In the genomic region with DNA sequence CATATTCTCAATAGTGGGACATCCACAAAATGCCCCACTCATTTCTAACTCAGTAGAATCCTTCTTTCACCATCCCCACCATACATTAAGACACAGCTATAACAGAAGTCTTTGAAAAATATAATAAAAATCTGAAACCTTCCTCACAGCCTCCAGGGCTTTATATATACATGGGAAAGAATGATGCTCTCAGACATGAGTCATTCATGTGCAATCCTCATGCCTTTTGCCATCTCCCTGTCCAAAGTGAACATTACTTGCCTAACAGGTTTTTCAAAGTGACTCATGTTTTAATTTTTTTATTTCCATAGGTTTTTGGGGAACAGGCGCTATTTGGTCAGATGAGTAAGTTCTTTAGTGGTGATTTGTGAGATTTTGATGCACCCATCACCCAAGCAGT, we compare ENCODE assay signal across 10 cellular contexts.
A peak's percentile ranks its signal among the peaks of the same experiment; 100 is the strongest.
DNase-seq lines count a peak whose midpoint lies in the region; ATAC-seq and TF ChIP-seq lines count a peak whose summit lies in the region.
"Had no signal": no experiment of that assay in that cellular context is flagged by ENCODE, and none has a peak within 500 bp of the region (broad histone marks: within the 10 kb centered on the region; RNA-seq: fewer than 3 reads in every experiment).

No MANE protein-coding gene starts in this region.

- H3K27ac Mint-ChIP-seq in chondrocyte (ENCODE audit: unreplicated experiment), result peak overlapping the region; percentile 8

- DNase-seq in GM03348 (ENCODE audit: low spot score) (peak; percentile 74), NCI-H1694 treated with DMSO at 0.1 percent for 48 hours (lab: John Stamatoyannopoulos, UW) (peak; percentile 81), chondrocyte (ENCODE audit: low spot score) (no peak), non-pigmented ciliary epithelial cell (ENCODE audit: low read depth) (peak; percentile 30)
- no peak for DNase-seq in activated CD4-positive, CD25-positive, alpha-beta regulatory T cell (lab: John Stamatoyannopoulos, UW)
- DNase-seq: kidney, NCI-H1417 treated with DMSO at 0.1 percent for 48 hours had no signal

- TF ChIP-seq CTCF in chondrocyte (IDR thresholded peaks at IDR 0.05), result no peak

- H3K9me3 Mint-ChIP-seq in chondrocyte (ENCODE audit: low read depth), result no peaks in the 10 kb centered on the region

- H3K4me1 Mint-ChIP-seq in chondrocyte (ENCODE audit: low read depth), result peaks cover 10% of the 10 kb centered on the region

- no peaks in the 10 kb centered on the region for H3K36me3 Mint-ChIP-seq in chondrocyte (ENCODE audit: low read depth)

- ATAC-seq in GM19397 (IDR thresholded peaks at IDR 0.05; ENCODE audit: unreplicated experiment) (no peak), HG03135 (IDR thresholded peaks at IDR 0.05; ENCODE audit: unreplicated experiment) (no peak), GM19351 (IDR thresholded peaks at IDR 0.05; ENCODE audit: unreplicated experiment) (no peak)

- no peak overlapping the region for H3K4me3 Mint-ChIP-seq in chondrocyte (ENCODE audit: unreplicated experiment)

- no peaks in the 10 kb centered on the region for H3K27me3 Mint-ChIP-seq in chondrocyte (ENCODE audit: low read depth)

Comparison
In these comparisons a context has a peak if more than half of its experiments do, and no peak if none do; other contexts are left out.
1. DNase-seq: peak in GM03348 (single experiment), NCI-H1694 treated with DMSO at 0.1 percent for 48 hours (single experiment) and non-pigmented ciliary epithelial cell (single experiment); none in chondrocyte (single experiment) and activated CD4-positive, CD25-positive, alpha-beta regulatory T cell (0 of 4).